12 cellular contexts compared by ENCODE assay signal in the genomic region with DNA sequence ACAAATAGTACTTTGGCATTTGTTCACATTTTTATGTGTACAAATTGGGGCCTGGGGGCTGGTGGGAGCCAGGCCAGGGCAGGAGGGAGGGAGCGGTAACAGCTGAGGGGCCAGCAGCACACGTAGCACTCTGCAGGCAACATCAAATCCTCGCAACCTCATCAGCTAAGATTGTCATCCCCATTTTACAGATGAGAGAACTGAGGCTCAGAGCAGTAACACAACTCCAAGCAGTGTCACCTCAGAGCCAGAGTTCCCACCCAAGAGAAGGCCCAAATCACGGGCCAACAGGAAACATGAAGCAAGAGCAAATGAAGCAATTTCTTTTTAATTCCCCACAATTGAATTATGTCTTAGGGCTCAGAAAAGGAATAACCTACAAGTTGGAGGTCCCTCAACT. TPM values are rescaled to one million over a fixed set of nuclear protein-coding genes. Genes with fewer than 3 reads are reported as not detected.
DNase-seq lines count a peak whose midpoint lies in the region; ATAC-seq and TF ChIP-seq lines count a peak whose summit lies in the region.
"Had no signal": no experiment of that assay in that cellular context is flagged by ENCODE, and none has a peak within 500 bp of the region (broad histone marks: within the 10 kb centered on the region; RNA-seq: fewer than 3 reads in every experiment).

No MANE protein-coding gene starts in this region.

- no peak for TF ChIP-seq EP300 in SK-N-SH (IDR thresholded peaks at IDR 0.05; ENCODE audit: borderline replicate concordance in 1 of 2, low read depth in 1 of 2, low read length in 1 of 2)

- ATAC-seq in SK-N-SH treated with all-trans-retinoic acid at 6 μM for 48 hours (no peak), lung (ENCODE audit: insufficient read depth, low FRiP score) (no peak)
- ATAC-seq: activated naive CD4-positive, alpha-beta T cell treated with anti-CD3 and anti-CD28 coated beads, Interleukin-2, amount 50 U/mL, for 72 hours had no signal

- no peaks in the 10 kb centered on the region for H3K9me3 ChIP-seq in SK-N-SH
- H3K9me3 ChIP-seq in lung (ENCODE audit: control insufficient read depth in 2 of 2, insufficient read depth in 1 of 2, low read length in 1 of 2): no peaks in the 10 kb centered on the region
- H3K9me3 ChIP-seq: MG63 had no signal

- no peak for DNase-seq in SK-N-SH
- no peak for DNase-seq in dorsolateral prefrontal cortex
- DNase-seq in lung (ENCODE audit: low spot score): no peak
- no peak for DNase-seq in DMS53 (lab: John Stamatoyannopoulos, UW)
- DNase-seq in effector CD8-positive, alpha-beta T cell (lab: John Stamatoyannopoulos, UW): no peak
- DNase-seq in GM20000 (ENCODE audit: low spot score): no peak
- DNase-seq: COR-L47, MG63 had no signal

- peak overlapping the region in 1 of 2 experiments; percentile 83; a peak in 2 of 4 replicates for H3K27ac ChIP-seq in SK-N-SH (ENCODE audit: low read depth in 2 of 2, low read length in 1 of 2)
- peak overlapping the region; percentile 85 to 99 (median 97) for H3K27ac ChIP-seq in dorsolateral prefrontal cortex
- peak overlapping the region; percentile 37 to 59 for H3K27ac ChIP-seq in lung (ENCODE audit: low read depth in 1 of 2, low read length in 1 of 2)
- peak overlapping the region; percentile 97 for H3K27ac ChIP-seq in temporal lobe (ENCODE audit: low read depth, low read length)
- H3K27ac ChIP-seq: 22Rv1 had no signal

- 92% methylated on average over 4 of the region's 4 CpGs for WGBS in SK-N-SH (ENCODE audit: low lambda C conversion rate)
- 72 to 79% methylated on average over 4 of the region's 4 CpGs for WGBS in lung, 2 donors

- POLR2A ChIA-PET in SK-N-SH (lab: Yijun Ruan, JAX): no interaction called here

- TF ChIP-seq RAD21 in SK-N-SH (IDR thresholded peaks at IDR 0.05; ENCODE audit: low read length): no peak

- H3K36me3 ChIP-seq in SK-N-SH (replicated peaks in 1 of 2; ENCODE audit: control insufficient read depth in 1 of 2, insufficient read depth in 2 of 2, low read length in 1 of 2): no peaks in the 10 kb centered on the region
- no peaks in the 10 kb centered on the region for H3K36me3 ChIP-seq in lung (ENCODE audit: control insufficient read depth in 2 of 2, insufficient read depth in 2 of 2, low read length in 2 of 2)
- H3K36me3 ChIP-seq: MG63 had no signal

- CTCF ChIA-PET in SK-N-SH (lab: Yijun Ruan, JAX): interaction anchor here (1.5 to 3.0 kb wide), 2 partner anchors 16 to 29 kb away, joined by 3 to 13 read pairs; no protein-coding TSS in a partner anchor

- H2AFZ ChIP-seq in SK-N-SH (ENCODE audit: low read depth): no peak overlapping the region

- H3K27me3 ChIP-seq in SK-N-SH (ENCODE audit: insufficient read depth) (no peaks in the 10 kb centered on the region), dorsolateral prefrontal cortex (no peaks in the 10 kb centered on the region), lung (ENCODE audit: control insufficient read depth, insufficient read depth) (no peaks in the 10 kb centered on the region)
- H3K27me3 ChIP-seq: MG63 had no signal

- peak overlapping the region; percentile 56; the same call in 1 of the 2 replicates for H3K9ac ChIP-seq in SK-N-SH

- H3K4me2 ChIP-seq in SK-N-SH: no peak overlapping the region

- TF ChIP-seq CTCF in SK-N-SH (IDR thresholded peaks at IDR 0.05): no peak
- TF ChIP-seq CTCF in dorsolateral prefrontal cortex (IDR thresholded peaks at IDR 0.05 in 54 of 56, conservative IDR thresholded peaks at IDR 0.05 in 2 of 56; ENCODE audit: low read depth in 1 of 56, partially characterized antibody in 56 of 56): no peak
- no peak for TF ChIP-seq CTCF in lung (IDR thresholded peaks at IDR 0.05; ENCODE audit: control extremely low read depth, extremely low read depth)
- no peak for TF ChIP-seq CTCF in GM20000 (IDR thresholded peaks at IDR 0.05; ENCODE audit: extremely low read depth, missing control alignments)

- no peaks in the 10 kb centered on the region for H4K20me1 ChIP-seq in SK-N-SH (ENCODE audit: insufficient read depth)

- peaks cover 94% of the 10 kb centered on the region for H3K79me2 ChIP-seq in SK-N-SH (ENCODE audit: insufficient read depth)

- intact Hi-C loops in dorsolateral prefrontal cortex (cut with DNase I): loop anchor here in 1 of 2 donors (5.0 kb wide), 1 partner anchor 125 kb away; no protein-coding TSS in a partner anchor

- no peaks in the 10 kb centered on the region for H3K9me2 ChIP-seq in SK-N-SH

- H3K4me1 ChIP-seq in SK-N-SH (ENCODE audit: control insufficient read depth in 1 of 2, insufficient read depth in 2 of 2, low read depth in 1 of 2, low read length in 1 of 2) (peaks cover 23 to 63% of the 10 kb centered on the region in 2 experiments; a peak in 2 of 4 replicates), lung (ENCODE audit: control insufficient read depth in 2 of 2, insufficient read depth in 2 of 2, low read length in 2 of 2) (peaks cover 5 to 44% of the 10 kb centered on the region in 2 donors)

- H3F3A ChIP-seq in SK-N-SH (replicated peaks; ENCODE audit: insufficient read depth): peaks cover 3% of the 10 kb centered on the region

- H3K4me3 ChIP-seq in SK-N-SH (ENCODE audit: low read depth in 2 of 2, low read length in 1 of 2): no peak overlapping the region
- peak overlapping the region in 3 of 59 donors; percentile 15 to 41 (median 39) for H3K4me3 ChIP-seq in dorsolateral prefrontal cortex
- no peak overlapping the region for H3K4me3 ChIP-seq in lung
- H3K4me3 ChIP-seq: MG63 had no signal

TF ChIP-seq in SK-N-SH, 30 proteins besides CTCF, POLR2A, EP300 and RAD21:
- TF ChIP-seq, protein P1, sequence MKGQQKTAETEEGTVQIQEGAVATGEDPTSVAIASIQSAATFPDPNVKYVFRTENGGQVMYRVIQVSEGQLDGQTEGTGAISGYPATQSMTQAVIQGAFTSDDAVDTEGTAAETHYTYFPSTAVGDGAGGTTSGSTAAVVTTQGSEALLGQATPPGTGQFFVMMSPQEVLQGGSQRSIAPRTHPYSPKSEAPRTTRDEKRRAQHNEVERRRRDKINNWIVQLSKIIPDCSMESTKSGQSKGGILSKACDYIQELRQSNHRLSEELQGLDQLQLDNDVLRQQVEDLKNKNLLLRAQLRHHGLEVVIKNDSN (IDR thresholded peaks at IDR 0.05; ENCODE audit: borderline replicate concordance, low read depth): no peak

TF ChIP-seq in SK-N-SH treated with all-trans-retinoic acid at 6 μM for 48 hours, 23 proteins besides CTCF, POLR2A, EP300 and RAD21 (continues in another document):
- TF ChIP-seq CREB5 (CRISPR knock-in tag; IDR thresholded peaks at IDR 0.05; ENCODE audit: low read depth) (no peak), ZNF8 (CRISPR knock-in tag; IDR thresholded peaks at IDR 0.05) (no peak), ZNF70 (CRISPR knock-in tag; IDR thresholded peaks at IDR 0.05) (no peak), SNAI2 (CRISPR knock-in tag; IDR thresholded peaks at IDR 0.05) (no peak), CSRNP3 (CRISPR knock-in tag; IDR thresholded peaks at IDR 0.05) (no peak), ARNTL (CRISPR knock-in tag; IDR thresholded peaks at IDR 0.05; ENCODE audit: borderline replicate concordance, low read depth) (no peak), TCF4 (CRISPR knock-in tag; IDR thresholded peaks at IDR 0.05; ENCODE audit: borderline replicate concordance) (no peak), PPARA (CRISPR knock-in tag; IDR thresholded peaks at IDR 0.05; ENCODE audit: borderline replicate concordance) (no peak), ESRRG (CRISPR knock-in tag; IDR thresholded peaks at IDR 0.05) (no peak), ZNF565 (CRISPR knock-in tag; conservative IDR thresholded peaks at IDR 0.05; ENCODE audit: low read depth) (no peak), BACH2 (CRISPR knock-in tag; IDR thresholded peaks at IDR 0.05; ENCODE audit: borderline replicate concordance) (no peak), ZFP3 (CRISPR knock-in tag; IDR thresholded peaks at IDR 0.05) (no peak), ZC3H10 (CRISPR knock-in tag; IDR thresholded peaks at IDR 0.05) (no peak)

RNA-seq across cellular contexts. Expression of gene IFFO2, which starts 14.1 kb away (rescaled TPM):
- polyA plus RNA-seq in SK-N-SH (2012; rRNA removed) (10.5 TPM in 2 replicates), lung (1 to 10 TPM; 7.6 to 8.0 TPM)
- polyA plus RNA-seq in SK-N-SH (2012; cell fraction: cytosol; rRNA removed): 8.2 and 9.1 TPM in 2 replicates
- 18.5 and 29.7 TPM in 2 replicates for polyA plus RNA-seq in SK-N-SH (2012; cell fraction: nucleus; rRNA removed)
- total RNA-seq in dorsolateral prefrontal cortex (10 to 100 TPM; 15.3 to 36.0 (median 21.7) TPM), lung (10 to 100 TPM in 1 of 2 donors, 1 to 10 TPM in 1; 8.7 to 18.9 TPM), temporal lobe (6.9 TPM)

RNA-seq across cellular contexts. Expression of gene ALDH4A1, which starts 40.0 kb away (rescaled TPM):
- polyA plus RNA-seq in SK-N-SH (2012; rRNA removed) (18.5 and 26.2 TPM in 2 replicates), lung (10 to 100 TPM in 1 of 2 donors, 1 to 10 TPM in 1; 9.9 to 16.3 TPM)
- polyA plus RNA-seq in SK-N-SH (2012; cell fraction: cytosol; rRNA removed): 11.9 and 17.9 TPM in 2 replicates
- polyA plus RNA-seq in SK-N-SH (2012; cell fraction: nucleus; rRNA removed): 38.5 and 69.7 TPM in 2 replicates
- total RNA-seq in dorsolateral prefrontal cortex (100 to 1,000 TPM in 1 of 120 experiments, 10 to 100 TPM in 119; 16.8 to 112 (median 40.4) TPM), lung (10 to 100 TPM in 1 of 2 donors, 1 to 10 TPM in 1; 6.4 to 12.5 TPM), temporal lobe (4.9 TPM)
